24 cellular contexts compared by ENCODE assay signal in the genomic region with DNA sequence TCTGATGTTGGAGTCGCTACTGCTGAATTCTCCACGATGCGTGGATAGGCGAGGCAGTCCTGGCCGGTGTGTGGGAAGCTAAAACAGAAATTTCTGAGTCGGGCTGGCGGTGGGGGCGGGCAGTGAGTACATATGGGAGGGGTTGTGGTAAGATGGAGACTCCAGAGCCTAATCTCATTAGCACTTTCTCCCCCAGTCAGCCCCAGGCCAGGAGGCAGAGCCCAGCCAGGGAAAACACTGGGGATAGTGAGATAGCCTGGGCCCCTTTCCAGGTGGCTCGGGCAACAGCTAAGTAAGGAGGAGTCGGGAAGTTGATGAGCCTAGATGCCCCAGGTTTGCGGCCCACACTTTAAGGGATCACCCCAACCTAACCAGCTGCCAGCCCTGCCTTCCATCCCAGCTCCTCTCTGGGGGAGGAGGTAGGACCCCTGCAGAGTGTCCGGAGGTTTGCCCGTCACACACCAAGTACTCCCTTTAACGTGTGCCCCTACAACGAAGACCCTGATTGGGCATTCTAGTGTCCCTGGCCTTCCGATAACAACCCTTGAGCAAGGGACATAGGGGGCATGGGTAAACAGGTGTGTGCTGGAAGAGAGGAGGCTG. TPM values are rescaled to one million over a fixed set of nuclear protein-coding genes. Genes with fewer than 3 reads are reported as not detected.
"Had no signal": no experiment of that assay in that cellular context is flagged by ENCODE, and none has a peak within 500 bp of the region (broad histone marks: within the 10 kb centered on the region; RNA-seq: fewer than 3 reads in every experiment).

No MANE protein-coding gene starts in this region.

- H3K27me3 ChIP-seq: adrenal gland had no signal

- H3K4me3 ChIP-seq: adrenal gland, breast epithelium, SK-N-MC had no signal

- ATAC-seq: Right ventricle myocardium inferior, T-cell had no signal

- DNase-seq: activated CD4-positive, alpha-beta T cell treated with anti-CD3 and anti-CD28 coated beads for 4 hours; activated CD4-positive, alpha-beta T cell treated with anti-CD3 and anti-CD28 coated beads, Interleukin-2, amount 50 U/mL, for 4 hours; activated gamma-delta T cell treated with Interleukin-2 at 50 U/mL for 16 hours; activated naive CD4-positive, alpha-beta T cell treated with anti-CD3 and anti-CD28 coated beads, Interleukin-2, amount 50 U/mL, for 16 hours; activated naive CD8-positive, alpha-beta T cell treated with anti-CD3 and anti-CD28 coated beads, Interleukin-2, amount 10 ng/mL, durations not matched to agents 7 days and 5 days; activated T-cell treated with anti-CD3 and anti-CD28 coated beads for 4 hours; adrenal gland; NCI-H1092; NCI-H1930; NCI-H2171; NCI-H2227 treated with DMSO at 0.1 percent for 48 hours; NCI-H446 treated with DMSO at 0.1 percent for 48 hours; NCI-H748 treated with DMSO at 0.1 percent for 48 hours; T-cell had no signal

- H3K36me3 ChIP-seq: adrenal gland, breast epithelium had no signal

- H3K4me1 ChIP-seq: adrenal gland, breast epithelium had no signal

- H3K9me3 ChIP-seq: adrenal gland, breast epithelium had no signal

- H3K27ac ChIP-seq: adrenal gland, breast epithelium, KMS-11, SK-N-MC had no signal

RNA-seq across cellular contexts. Expression of gene CXCR3, which starts 46.7 kb away (rescaled TPM):
- total RNA-seq: breast epithelium, MCF 10A, OCI-LY7, RPMI7951 had no signal

RNA-seq across cellular contexts. Expression of gene CXorf49, which starts 53.1 kb away (rescaled TPM):
- total RNA-seq: activated naive CD8-positive, alpha-beta T cell treated with anti-CD3 and anti-CD28 coated beads, Interleukin-2, amount 10 ng/mL, durations not matched to agents 7 days and 5 days; activated T-cell treated with anti-CD3 and anti-CD28 coated beads, Interleukin-2, amount 50 U/mL, for 72 hours; activated T-helper 2 cell treated with anti-CD3 and anti-CD28 coated beads, Interferon-gamma antibody, Interleukin-2, Interleukin-4, amounts not matched to agents 10 μg/mL and 5 μg/mL and 100 μg/mL, durations not matched to agents 14 hours and 24 hours and 36 hours; adrenal gland; breast epithelium; MCF 10A; OCI-LY7; Right ventricle myocardium inferior; RPMI7951; T-cell; T-helper 2 cell treated with Interferon-gamma antibody and Interleukin-4, amounts not matched to agents 100 ng/mL and 5 ng/mL, for 36 hours had no signal
- polyA plus RNA-seq: adrenal gland had no signal
